18 cellular contexts compared by ENCODE assay signal in genomic region chr13:80379245-80379644, GRCh38. TPM values are rescaled to one million over a fixed set of nuclear protein-coding genes. Genes with fewer than 3 reads are reported as not detected.
DNase-seq lines count a peak whose midpoint lies in the region; FAIRE-seq and TF ChIP-seq lines count a peak whose summit lies in the region.
"Had no signal": no experiment of that assay in that cellular context is flagged by ENCODE, and none has a peak within 500 bp of the region (broad histone marks: within the 10 kb centered on the region; RNA-seq: fewer than 3 reads in every experiment).

No MANE protein-coding gene starts in this region.

- no peaks in the 10 kb centered on the region for H3K9me3 ChIP-seq in keratinocyte (ENCODE audit: control insufficient read depth, low read depth, low read length)
- H3K9me3 ChIP-seq: prostate gland had no signal

- no peak overlapping the region for H3K4me3 ChIP-seq in AG10803 (ENCODE audit: low read length)
- no peak overlapping the region for H3K4me3 ChIP-seq in astrocyte of the spinal cord (ENCODE audit: low read depth, low read length)
- no peak overlapping the region for H3K4me3 ChIP-seq in keratinocyte (ENCODE audit: control insufficient read depth in 2 of 3, extremely low read depth in 1 of 3, insufficient read depth in 2 of 3, low read depth in 1 of 3, low read length in 3 of 3)
- H3K4me3 ChIP-seq: PC-9, prostate gland had no signal

- H2AFZ ChIP-seq in keratinocyte (ENCODE audit: control insufficient read depth, low read length) = no peak overlapping the region
- H2AFZ ChIP-seq: PC-9 had no signal

- dilution Hi-C loops in keratinocyte (cut with MboI; ENCODE audit: extremely low pct_ligation_motif_present, low sequenced_read_pairs) = no loop called here

- in situ Hi-C loops in astrocyte of the spinal cord (cut with HindIII; ENCODE audit: low sequenced_read_pairs) = no loop called here

- H3K79me2 ChIP-seq in keratinocyte (ENCODE audit: control insufficient read depth, insufficient read depth, low read length) = no peaks in the 10 kb centered on the region

- no peaks in the 10 kb centered on the region for H3K9me1 ChIP-seq in keratinocyte (ENCODE audit: control insufficient read depth, extremely low read depth, insufficient read depth, low read length)

- no peaks in the 10 kb centered on the region for H3K27me3 ChIP-seq in keratinocyte (ENCODE audit: control insufficient read depth, extremely low read depth, insufficient read depth, low read length)

- H3K36me3 ChIP-seq in keratinocyte (ENCODE audit: control insufficient read depth in 2 of 2, extremely low read depth in 1 of 2, insufficient read depth in 2 of 2, low read length in 2 of 2) = no peaks in the 10 kb centered on the region
- H3K36me3 ChIP-seq: prostate gland had no signal

- no peak overlapping the region for H3K4me2 ChIP-seq in keratinocyte (ENCODE audit: control insufficient read depth, extremely low read depth, insufficient read depth, low read depth, low read length)
- H3K4me2 ChIP-seq: PC-9 had no signal

- FAIRE-seq in HTR-8/SVneo (lab: Jason Lieb, UNC) = no peak
- no peak for FAIRE-seq in keratinocyte (lab: Jason Lieb, UNC)

- TF ChIP-seq CTCF in AG10803 (conservative IDR thresholded peaks at IDR 0.05; ENCODE audit: low read length) (no peak), astrocyte of the spinal cord (IDR thresholded peaks at IDR 0.05; ENCODE audit: low read depth, low read length) (no peak), keratinocyte (optimal IDR thresholded peaks at IDR 0.05 in 1 of 3, IDR thresholded peaks at IDR 0.05 in 1 of 3, conservative IDR thresholded peaks at IDR 0.05 in 1 of 3; ENCODE audit: extremely low read depth in 1 of 3, insufficient read depth in 2 of 3, low read length in 3 of 3) (no peak)

- no peaks in the 10 kb centered on the region for H3K4me1 ChIP-seq in keratinocyte (ENCODE audit: control insufficient read depth, extremely low read depth, insufficient read depth, low read length)
- H3K4me1 ChIP-seq: prostate gland had no signal

- DNase-seq in AG10803 (ENCODE audit: low read depth) = peak; percentile 43
- DNase-seq in HTR-8/SVneo (ENCODE audit: insufficient read length, low spot score) = peak; percentile 11
- peak; percentile 37 for DNase-seq in astrocyte of the spinal cord (ENCODE audit: low read depth, low spot score)
- DNase-seq in keratinocyte (ENCODE audit: low read depth, low spot score) = peak; percentile 4
- no peak for DNase-seq in UCSD-AML1 (lab: John Stamatoyannopoulos, UW; ENCODE audit: unreplicated experiment)
- DNase-seq in hepatic stellate cell (ENCODE audit: low spot score) = no peak
- no peak for DNase-seq in hypothalamus (lab: John Stamatoyannopoulos, UW)
- DNase-seq in MV-4-11 (lab: John Stamatoyannopoulos, UW) = no peak
- DNase-seq: activated CD4-positive, alpha-beta T cell treated with anti-CD3 and anti-CD28 coated beads, Interleukin-2, amount 10 ng/mL, durations not matched to agents 7 days and 5 days; activated T-cell treated with anti-CD3 and anti-CD28 coated beads, Interleukin-2, amount 50 U/mL, for 1 hour; AML-193; DMS 273 treated with DMSO at 0.1 percent for 48 hours; NCI-H1436 treated with DMSO at 0.1 percent for 48 hours; NCI-H524; PC-9; stimulated activated CD4-positive, alpha-beta T cell treated with anti-CD3 and anti-CD28 coated beads, Interleukin-2, amount 100 ng/mL, for 24 hours; stimulated activated CD8-positive, alpha-beta memory T cell treated with anti-CD3 and anti-CD28 coated beads, Interleukin-4, amount 100 ng/mL, for 48 hours had no signal

- H4K20me1 ChIP-seq in keratinocyte (ENCODE audit: control insufficient read depth, extremely low read depth, insufficient read depth, low read length) = no peaks in the 10 kb centered on the region

- H3K9ac ChIP-seq in keratinocyte (ENCODE audit: control insufficient read depth, extremely low read depth, insufficient read depth, low read length) = no peak overlapping the region

- H3K27ac ChIP-seq in keratinocyte (ENCODE audit: control insufficient read depth, insufficient read depth, low read length) = no peak overlapping the region
- H3K27ac ChIP-seq: PC-9, prostate gland had no signal

RNA-seq across cellular contexts. Expression of gene SPRY2, which starts 38.3 kb away (rescaled TPM):
- polyA plus RNA-seq in keratinocyte = 15.3 to 40.6 TPM (median 28.4 TPM) in 3 replicates
- 5.3 TPM for polyA plus RNA-seq in keratinocyte (2011; ENCODE audit: low read depth)
- polyA plus RNA-seq in keratinocyte (2011; cell fraction: cytosol; rRNA removed) = 22.0 and 26.3 TPM in 2 replicates
- polyA plus RNA-seq in keratinocyte (2011; cell fraction: nucleus; rRNA removed) = 33.7 and 34.9 TPM in 2 replicates
- 11.2 and 21.1 TPM in 2 replicates for polyA plus RNA-seq in keratinocyte (2012; ENCODE audit: low replicate concordance)
- 23.6 to 29.2 TPM (median 27.0 TPM) in 3 replicates for polyA minus RNA-seq in keratinocyte
- 14.8 TPM for polyA minus RNA-seq in keratinocyte (2011; cell fraction: cytosol; rRNA and poly(A)+ RNA removed)
- polyA minus RNA-seq in keratinocyte (2011; cell fraction: nucleus; rRNA and poly(A)+ RNA removed) = 14.0 and 22.3 TPM in 2 replicates

Comparison
In these comparisons a context has a peak if more than half of its experiments do, and no peak if none do; other contexts are left out.
1. DNase-seq: peak in AG10803 (single experiment), HTR-8/SVneo (single experiment), astrocyte of the spinal cord (single experiment) and keratinocyte (single experiment); none in UCSD-AML1 (single experiment), hepatic stellate cell (single experiment), hypothalamus (0 of 51) and MV-4-11 (single experiment).